Comparison of ENCODE assay signal across 15 cellular contexts in genomic region chr4:118727360-118727759, GRCh38. TPM values are rescaled to one million over a fixed set of nuclear protein-coding genes. Genes with fewer than 3 reads are reported as not detected.
DNase-seq lines count a peak whose midpoint lies in the region; ATAC-seq lines count a peak whose summit lies in the region.
"Had no signal": no experiment of that assay in that cellular context is flagged by ENCODE, and none has a peak within 500 bp of the region (broad histone marks: within the 10 kb centered on the region; RNA-seq: fewer than 3 reads in every experiment).

No MANE protein-coding gene starts in this region.

- H3K27me3 ChIP-seq in Karpas-422 (ENCODE audit: low read length), result no peaks in the 10 kb centered on the region
- H3K27me3 ChIP-seq in mesenchymal stem cell (ENCODE audit: control insufficient read depth in 1 of 2, insufficient read depth in 1 of 2, low read length in 2 of 2), result no peaks in the 10 kb centered on the region
- H3K27me3 ChIP-seq: BLaER1 treated with 17β-estradiol and CSF1 and Interleukin-3, amounts not matched to agents 10 nM and 100 nM had no signal

- peaks cover 62% of the 10 kb centered on the region for H3K36me3 ChIP-seq in Karpas-422 (ENCODE audit: insufficient read depth, low read length)
- peaks cover 24 to 97% of the 10 kb centered on the region in 2 experiments for H3K36me3 ChIP-seq in mesenchymal stem cell (ENCODE audit: control insufficient read depth in 1 of 2, insufficient read depth in 2 of 2, low read depth in 1 of 2, low read length in 2 of 2)

- no peak overlapping the region for H3K18ac ChIP-seq in mesenchymal stem cell (ENCODE audit: low read depth in 1 of 2, low read length in 2 of 2)

- H2AFZ ChIP-seq in Karpas-422 (ENCODE audit: low read length) (no peak overlapping the region), mesenchymal stem cell (ENCODE audit: low read depth, low read length) (no peak overlapping the region)

- no peak overlapping the region for H2BK15ac ChIP-seq in mesenchymal stem cell (ENCODE audit: low read depth, poor library complexity, severe bottlenecking)

- no peak overlapping the region for H4K91ac ChIP-seq in mesenchymal stem cell (ENCODE audit: low read length)

- WGBS in mesenchymal stem cell, result 81% methylated on average over 1 of the region's 1 CpG

- H3K4me1 ChIP-seq in Karpas-422 (ENCODE audit: low read length) (peaks cover 25% of the 10 kb centered on the region), mesenchymal stem cell (ENCODE audit: control insufficient read depth, insufficient read depth, low read depth, low read length) (no peaks in the 10 kb centered on the region)
- H3K4me1 ChIP-seq: BLaER1 treated with 17β-estradiol and CSF1 and Interleukin-3, amounts not matched to agents 10 nM and 100 nM had no signal

- no peak overlapping the region for H2BK5ac ChIP-seq in mesenchymal stem cell (ENCODE audit: low read depth, low read length, poor library complexity, severe bottlenecking)

- H3K9me2 ChIP-seq in Karpas-422 (replicated peaks; ENCODE audit: insufficient read depth, low read length), result no peaks in the 10 kb centered on the region

- H3K9ac ChIP-seq in Karpas-422 (ENCODE audit: low read length) (no peak overlapping the region), mesenchymal stem cell (ENCODE audit: low read length) (no peak overlapping the region)
- H3K9ac ChIP-seq: BLaER1 treated with 17β-estradiol and CSF1 and Interleukin-3, amounts not matched to agents 10 nM and 100 nM had no signal

- no peak overlapping the region for H2BK120ac ChIP-seq in mesenchymal stem cell (ENCODE audit: low read depth, low read length)

- H3K27ac ChIP-seq in Karpas-422 (ENCODE audit: low read length) (peak overlapping the region; percentile 6), mesenchymal stem cell (ENCODE audit: low read length, poor library complexity, severe bottlenecking) (no peak overlapping the region)
- H3K27ac ChIP-seq: BLaER1 treated with 17β-estradiol and CSF1 and Interleukin-3, amounts not matched to agents 10 nM and 100 nM; HL-60 had no signal

- H3K9me3 ChIP-seq in Karpas-422 (ENCODE audit: low read length) (no peaks in the 10 kb centered on the region), mesenchymal stem cell (ENCODE audit: control insufficient read depth, low read length) (no peaks in the 10 kb centered on the region)
- H3K9me3 ChIP-seq: BLaER1 treated with 17β-estradiol and CSF1 and Interleukin-3, amounts not matched to agents 10 nM and 100 nM had no signal

- peaks cover 4% of the 10 kb centered on the region; the same call in 1 of the 2 replicates for H3K79me2 ChIP-seq in Karpas-422 (ENCODE audit: low read length)

- H3K4me3 ChIP-seq in Karpas-422 (ENCODE audit: low read length), result no peak overlapping the region
- H3K4me3 ChIP-seq in mesenchymal stem cell (ENCODE audit: insufficient read depth in 1 of 2, low read depth in 1 of 2, low read length in 2 of 2), result no peak overlapping the region
- H3K4me3 ChIP-seq: BLaER1 treated with 17β-estradiol and CSF1 and Interleukin-3, amounts not matched to agents 10 nM and 100 nM had no signal

- no peak overlapping the region for H3K14ac ChIP-seq in mesenchymal stem cell (ENCODE audit: low read length in 2 of 2)

- DNase-seq in EL (peak; percentile 23), Karpas-422 (no peak), iris pigment epithelial cell (ENCODE audit: low read depth) (peak; percentile 58), mesenchymal stem cell (no peak), NCI-H2171 (lab: John Stamatoyannopoulos, UW) (no peak), NCI-H146 (lab: John Stamatoyannopoulos, UW) (no peak)
- no peak for DNase-seq in effector CD4-positive, alpha-beta T cell
- DNase-seq: ACHN; CD4-positive, CD25-positive, alpha-beta regulatory T cell; DMS53; KBM-7 had no signal

- no peak overlapping the region for H2AK5ac ChIP-seq in mesenchymal stem cell (ENCODE audit: low read length, severe bottlenecking)

- no peak overlapping the region for H4K8ac ChIP-seq in mesenchymal stem cell (ENCODE audit: low read length)

- H3K79me1 ChIP-seq in mesenchymal stem cell (replicated peaks; ENCODE audit: low read length, poor library complexity, severe bottlenecking), result peaks cover 24% of the 10 kb centered on the region

- no peaks in the 10 kb centered on the region for H4K20me1 ChIP-seq in Karpas-422 (ENCODE audit: insufficient read depth, low read depth, low read length)

- H2BK12ac ChIP-seq in mesenchymal stem cell (ENCODE audit: low read length in 2 of 2), result no peak overlapping the region

- H3K4ac ChIP-seq in mesenchymal stem cell (ENCODE audit: low read depth in 1 of 2, low read length in 2 of 2), result no peak overlapping the region

- H3K4me2 ChIP-seq in Karpas-422 (ENCODE audit: low read depth, low read length, poor library complexity, severe bottlenecking) (peak overlapping the region; percentile 32), mesenchymal stem cell (ENCODE audit: low read length, poor library complexity, severe bottlenecking) (no peak overlapping the region)
- H3K4me2 ChIP-seq: BLaER1 treated with 17β-estradiol and CSF1 and Interleukin-3, amounts not matched to agents 10 nM and 100 nM had no signal

- no peak overlapping the region for H3K23ac ChIP-seq in mesenchymal stem cell (ENCODE audit: low read length in 2 of 2)

- peak; percentile 29 for ATAC-seq in GM19351 (IDR thresholded peaks at IDR 0.05; ENCODE audit: unreplicated experiment)
- ATAC-seq: HCT116 had no signal

RNA-seq across cellular contexts. Expression of gene METTL14, which starts 42.2 kb away (rescaled TPM):
- total RNA-seq in Karpas-422 (2014; rRNA removed; shearing (Covaris generic); ENCODE audit: low replicate concordance), result 11.6 and 33.4 TPM in 2 replicates
- 15.1 TPM for polyA plus RNA-seq in mesenchymal stem cell (2013, experiment 1 of 2)
- 18.2 TPM for polyA plus RNA-seq in mesenchymal stem cell (2013, experiment 2 of 2)

Comparison
In these comparisons a context has a peak if more than half of its experiments do, and no peak if none do; other contexts are left out.
1. DNase-seq: peak in EL (single experiment) and iris pigment epithelial cell (single experiment); none in Karpas-422 (single experiment), effector CD4-positive, alpha-beta T cell (single experiment), mesenchymal stem cell (single experiment), NCI-H2171 (single experiment) and NCI-H146 (single experiment).